In genomic region chr5:139395844-139396640, GRCh38 we compare ENCODE assay signal across 12 cellular contexts. TPM values are rescaled to one million over a fixed set of nuclear protein-coding genes. Genes with fewer than 3 reads are reported as not detected.
A peak's percentile ranks its signal among the peaks of the same experiment; 100 is the strongest.
DNase-seq lines count a peak whose midpoint lies in the region; ATAC-seq and TF ChIP-seq lines count a peak whose summit lies in the region.
"Had no signal": no experiment of that assay in that cellular context is flagged by ENCODE, and none has a peak within 500 bp of the region (broad histone marks: within the 10 kb centered on the region; RNA-seq: fewer than 3 reads in every experiment).

No MANE protein-coding gene starts in this region.

- H3K27ac ChIP-seq in OCI-LY1 (ENCODE audit: low read depth, low read length, poor library complexity, severe bottlenecking) (peak overlapping the region; percentile 23), gastroesophageal sphincter (peak overlapping the region in 3 of 4 donors; percentile 82 to 85 (median 83))

- H3K79me2 ChIP-seq in OCI-LY1 (ENCODE audit: insufficient read depth, low read length): no peaks in the 10 kb centered on the region; the same call in 1 of the 2 replicates

- H3K4me3 Mint-ChIP-seq in activated naive CD8-positive, alpha-beta T cell treated with anti-CD3 and anti-CD28 coated beads, Interleukin-2, amount 50 U/mL, for 24 hours: peak overlapping the region; percentile 1
- no peak overlapping the region for H3K4me3 Mint-ChIP-seq in activated naive CD8-positive, alpha-beta T cell treated with anti-CD3 and anti-CD28 coated beads for 36 hours
- H3K4me3 Mint-ChIP-seq in stimulated activated naive B cell treated with anti-CD40 and anti-IgM and Interleukin-4, amounts not matched to agents 10 μg/mL and 1 μg/mL and 100 μg/mL, for 72 hours: peak overlapping the region in 1 of 2 donors; percentile 70

- H3K9me3 Mint-ChIP-seq in activated naive CD8-positive, alpha-beta T cell treated with anti-CD3 and anti-CD28 coated beads, Interleukin-2, amount 50 U/mL, for 24 hours: no peaks in the 10 kb centered on the region
- no peaks in the 10 kb centered on the region for H3K9me3 Mint-ChIP-seq in activated naive CD8-positive, alpha-beta T cell treated with anti-CD3 and anti-CD28 coated beads for 36 hours
- H3K9me3 Mint-ChIP-seq in stimulated activated naive B cell treated with anti-CD40 and anti-IgM and Interleukin-4, amounts not matched to agents 10 μg/mL and 1 μg/mL and 100 μg/mL, for 72 hours: no peaks in the 10 kb centered on the region

- H3K9ac ChIP-seq in OCI-LY1 (ENCODE audit: low read length): no peak overlapping the region; the same call in 1 of the 2 replicates

- no peak for ATAC-seq in activated naive CD8-positive, alpha-beta T cell treated with anti-CD3 and anti-CD28 coated beads, Interleukin-2, amount 50 U/mL, for 24 hours
- ATAC-seq in gastroesophageal sphincter: no peak
- ATAC-seq in stimulated activated naive B cell treated with anti-CD40 and anti-IgM and Interleukin-4, amounts not matched to agents 10 μg/mL and 1 μg/mL and 100 μg/mL, for 72 hours (replicated peaks): no peak

- peak overlapping the region; percentile 39; the same call in 1 of the 2 replicates for H3K4me2 ChIP-seq in OCI-LY1 (ENCODE audit: low read length)

- H3K36me3 Mint-ChIP-seq in activated naive CD8-positive, alpha-beta T cell treated with anti-CD3 and anti-CD28 coated beads, Interleukin-2, amount 50 U/mL, for 24 hours (ENCODE audit: low read depth): peaks cover 3% of the 10 kb centered on the region
- peaks cover 9% of the 10 kb centered on the region for H3K36me3 Mint-ChIP-seq in activated naive CD8-positive, alpha-beta T cell treated with anti-CD3 and anti-CD28 coated beads for 36 hours
- H3K36me3 Mint-ChIP-seq in stimulated activated naive B cell treated with anti-CD40 and anti-IgM and Interleukin-4, amounts not matched to agents 10 μg/mL and 1 μg/mL and 100 μg/mL, for 72 hours: peaks cover 23 to 36% of the 10 kb centered on the region in 2 donors

- H3K27me3 ChIP-seq in OCI-LY1 (ENCODE audit: insufficient read depth, low read length) (no peaks in the 10 kb centered on the region), gastroesophageal sphincter (peaks cover 35% of the 10 kb centered on the region)

- peaks cover 35% of the 10 kb centered on the region for H3K4me1 Mint-ChIP-seq in activated naive CD8-positive, alpha-beta T cell treated with anti-CD3 and anti-CD28 coated beads, Interleukin-2, amount 50 U/mL, for 24 hours
- peaks cover 32% of the 10 kb centered on the region for H3K4me1 Mint-ChIP-seq in activated naive CD8-positive, alpha-beta T cell treated with anti-CD3 and anti-CD28 coated beads for 36 hours
- H3K4me1 Mint-ChIP-seq in stimulated activated naive B cell treated with anti-CD40 and anti-IgM and Interleukin-4, amounts not matched to agents 10 μg/mL and 1 μg/mL and 100 μg/mL, for 72 hours: peaks cover 36 to 55% of the 10 kb centered on the region in 2 donors

- DNase-seq in activated naive CD8-positive, alpha-beta T cell treated with anti-CD3 and anti-CD28 coated beads, Interleukin-2, amount 50 U/mL, for 24 hours: no peak
- DNase-seq in activated naive CD8-positive, alpha-beta T cell treated with anti-CD3 and anti-CD28 coated beads for 36 hours: no peak
- no peak for DNase-seq in stimulated activated naive B cell treated with anti-CD40 and anti-IgM and Interleukin-4, amounts not matched to agents 10 μg/mL and 1 μg/mL and 100 μg/mL, for 72 hours
- no peak for DNase-seq in DMS79 (lab: John Stamatoyannopoulos, UW)
- no peak for DNase-seq in activated CD4-positive, CD25-positive, alpha-beta regulatory T cell treated with anti-CD3 and anti-CD28 coated beads, Interleukin-2, amount 50 U/mL, for 72 hours
- no peak for DNase-seq in stimulated activated CD4-positive, alpha-beta T cell treated with anti-CD3 and anti-CD28 coated beads, Interleukin-2, amount 100 ng/mL, for 24 hours
- DNase-seq: BE2C, tibial artery had no signal

- no peaks in the 10 kb centered on the region for H3F3A ChIP-seq in OCI-LY1 (ENCODE audit: insufficient read depth, low read length)

- H3K36me3 ChIP-seq in OCI-LY1 (ENCODE audit: insufficient read depth, low read length) (no peaks in the 10 kb centered on the region; the same call in 1 of the 2 replicates), gastroesophageal sphincter (peaks cover 0 to 6% of the 10 kb centered on the region in 2 donors)
- H3K36me3 ChIP-seq: BE2C, tibial artery had no signal

- no peaks in the 10 kb centered on the region for H4K20me1 ChIP-seq in OCI-LY1 (ENCODE audit: insufficient read depth, low read length)

- TF ChIP-seq CTCF in OCI-LY1 (IDR thresholded peaks at IDR 0.05; ENCODE audit: low read length): no peak
- TF ChIP-seq CTCF in gastroesophageal sphincter (IDR thresholded peaks at IDR 0.05): no peak

- WGBS in gastroesophageal sphincter (ENCODE audit: low coverage in 1 of 2), 2 donors: 100% methylated on average over 1 to 3 of the region's 8 CpGs

- no peak overlapping the region for H3K27ac Mint-ChIP-seq in activated naive CD8-positive, alpha-beta T cell treated with anti-CD3 and anti-CD28 coated beads, Interleukin-2, amount 50 U/mL, for 24 hours
- no peak overlapping the region for H3K27ac Mint-ChIP-seq in activated naive CD8-positive, alpha-beta T cell treated with anti-CD3 and anti-CD28 coated beads for 36 hours
- H3K27ac Mint-ChIP-seq in stimulated activated naive B cell treated with anti-CD40 and anti-IgM and Interleukin-4, amounts not matched to agents 10 μg/mL and 1 μg/mL and 100 μg/mL, for 72 hours: peak overlapping the region; percentile 88

- H3K4me1 ChIP-seq in OCI-LY1 (ENCODE audit: insufficient read depth, low read length, severe bottlenecking) (peaks cover 44% of the 10 kb centered on the region), gastroesophageal sphincter (peaks cover 0 to 47% (median 26%) of the 10 kb centered on the region in 3 donors)
- H3K4me1 ChIP-seq: BE2C had no signal

- H3K9me2 ChIP-seq in OCI-LY1 (ENCODE audit: low read depth, low read length): no peaks in the 10 kb centered on the region

- H3K9me3 ChIP-seq in OCI-LY1 (ENCODE audit: low read length) (no peaks in the 10 kb centered on the region), gastroesophageal sphincter (no peaks in the 10 kb centered on the region)
- H3K9me3 ChIP-seq: BE2C, tibial artery had no signal

- H3K27me3 Mint-ChIP-seq in activated naive CD8-positive, alpha-beta T cell treated with anti-CD3 and anti-CD28 coated beads, Interleukin-2, amount 50 U/mL, for 24 hours: no peaks in the 10 kb centered on the region
- H3K27me3 Mint-ChIP-seq in activated naive CD8-positive, alpha-beta T cell treated with anti-CD3 and anti-CD28 coated beads for 36 hours: no peaks in the 10 kb centered on the region
- H3K27me3 Mint-ChIP-seq in stimulated activated naive B cell treated with anti-CD40 and anti-IgM and Interleukin-4, amounts not matched to agents 10 μg/mL and 1 μg/mL and 100 μg/mL, for 72 hours: no peaks in the 10 kb centered on the region

- TF ChIP-seq POLR2A in gastroesophageal sphincter (IDR thresholded peaks at IDR 0.05): no peak

- H2AFZ ChIP-seq in OCI-LY1 (ENCODE audit: low read length): no peak overlapping the region

- H3K4me3 ChIP-seq in OCI-LY1 (ENCODE audit: low read depth, low read length, poor library complexity, severe bottlenecking) (no peak overlapping the region), gastroesophageal sphincter (no peak overlapping the region)

- no peak for TF ChIP-seq EP300 in gastroesophageal sphincter (IDR thresholded peaks at IDR 0.05)

RNA-seq across cellular contexts. Expression of gene PROB1, which starts 1.1 kb away (rescaled TPM):
- 1 to 10 TPM; 5.5 to 6.2 TPM for total RNA-seq in activated naive CD8-positive, alpha-beta T cell treated with anti-CD3 and anti-CD28 coated beads for 36 hours
- 1 to 10 TPM; 1.2 to 9.1 (median 4.1) TPM for total RNA-seq in gastroesophageal sphincter

RNA-seq across cellular contexts. Expression of gene MZB1, which starts 6.3 kb away (rescaled TPM):
- 10 to 100 TPM; 10.4 to 10.6 TPM for total RNA-seq in activated naive CD8-positive, alpha-beta T cell treated with anti-CD3 and anti-CD28 coated beads for 36 hours
- total RNA-seq in gastroesophageal sphincter: under 1 TPM in 1 of 4 donors, not detected in 3; 0.74 TPM
- total RNA-seq: bronchial epithelial cell, pulmonary artery endothelial cell had no signal

RNA-seq across cellular contexts. Expression of gene SPATA24, which starts 7.8 kb away (rescaled TPM):
- total RNA-seq in activated naive CD8-positive, alpha-beta T cell treated with anti-CD3 and anti-CD28 coated beads for 36 hours: 1 to 10 TPM; 2.2 to 4.0 TPM
- total RNA-seq in gastroesophageal sphincter: 10 to 100 TPM in 2 of 4 donors, 1 to 10 TPM in 2; 1.5 to 13.5 (median 6.3) TPM

RNA-seq across cellular contexts. Expression of gene SLC23A1, which starts 12.9 kb away (rescaled TPM):
- total RNA-seq in activated naive CD8-positive, alpha-beta T cell treated with anti-CD3 and anti-CD28 coated beads for 36 hours: not detected
- total RNA-seq in gastroesophageal sphincter: not detected
- total RNA-seq: bronchial epithelial cell, pulmonary artery endothelial cell had no signal

RNA-seq across cellular contexts. Expression of gene DNAJC18, which starts 43.3 kb away (rescaled TPM):
- total RNA-seq in activated naive CD8-positive, alpha-beta T cell treated with anti-CD3 and anti-CD28 coated beads for 36 hours: 10 to 100 TPM; 20.5 to 21.8 TPM
- total RNA-seq in gastroesophageal sphincter: 10 to 100 TPM in 3 of 4 donors, 1 to 10 TPM in 1; 7.6 to 27.7 (median 14.5) TPM

Comparison
In these comparisons a context has a peak if more than half of its experiments do, and no peak if none do; other contexts are left out.
1. RNA of gene MZB1, which starts 6.3 kb away (total RNA-seq): 10.4 to 10.6 TPM in activated naive CD8-positive, alpha-beta T cell treated with anti-CD3 and anti-CD28 coated beads for 36 hours; 0.74 TPM in gastroesophageal sphincter; every median in the first group is over 4 times any median in the second.